In the genomic region with DNA sequence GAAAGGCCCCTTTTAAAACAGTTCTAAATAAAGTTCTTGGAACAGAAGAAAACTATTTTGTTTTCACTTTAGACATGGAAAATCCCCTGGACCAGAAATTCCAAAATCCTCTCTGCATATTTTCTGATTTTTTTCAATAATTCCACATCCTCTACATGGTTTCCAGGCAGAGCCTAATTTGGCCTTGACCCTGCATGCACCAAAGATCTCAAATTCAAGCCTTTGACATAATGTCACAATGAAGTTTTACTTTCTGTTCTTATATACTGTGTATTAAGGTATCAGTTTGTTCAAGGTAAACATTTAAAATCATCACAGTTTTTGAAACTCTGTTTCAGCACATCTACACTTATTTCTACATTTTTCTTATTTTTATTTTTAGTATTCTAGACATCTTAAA, we compare ENCODE assay signal across 20 cellular contexts. TPM values are rescaled to one million over a fixed set of nuclear protein-coding genes. Genes with fewer than 3 reads are reported as not detected.
A peak's percentile ranks its signal among the peaks of the same experiment; 100 is the strongest.
DNase-seq lines count a peak whose midpoint lies in the region; ATAC-seq, FAIRE-seq and TF ChIP-seq lines count a peak whose summit lies in the region.
"Had no signal": no experiment of that assay in that cellular context is flagged by ENCODE, and none has a peak within 500 bp of the region (broad histone marks: within the 10 kb centered on the region; RNA-seq: fewer than 3 reads in every experiment).

No MANE protein-coding gene starts in this region.

- H3K4me3 ChIP-seq in liver (ENCODE audit: low read depth in 1 of 3, low read length in 3 of 3) (no peak overlapping the region), HepG2 (replicated peaks in 1 of 3; ENCODE audit: insufficient read depth in 1 of 3, low read depth in 2 of 3, low read length in 3 of 3) (no peak overlapping the region), esophagus muscularis mucosa (no peak overlapping the region), spleen (no peak overlapping the region)
- H3K4me3 ChIP-seq: A549; BLaER1 treated with 17β-estradiol and CSF1 and Interleukin-3, amounts not matched to agents 10 nM and 100 nM; K562 had no signal

- no peaks in the 10 kb centered on the region for H3K27me3 ChIP-seq in liver (ENCODE audit: control insufficient read depth in 4 of 4, insufficient read depth in 4 of 4, low read length in 3 of 4)
- peaks cover 0 to 3% of the 10 kb centered on the region in 2 experiments; a peak in 2 of 5 replicates for H3K27me3 ChIP-seq in HepG2 (ENCODE audit: control insufficient read depth in 1 of 2, insufficient read depth in 2 of 2, low read length in 2 of 2)
- no peaks in the 10 kb centered on the region for H3K27me3 ChIP-seq in esophagus muscularis mucosa
- H3K27me3 ChIP-seq in spleen (replicated peaks in 1 of 7) = no peaks in the 10 kb centered on the region
- H3K27me3 ChIP-seq: BLaER1 treated with 17β-estradiol and CSF1 and Interleukin-3, amounts not matched to agents 10 nM and 100 nM had no signal

- no peaks in the 10 kb centered on the region for H3K79me2 ChIP-seq in HepG2 (ENCODE audit: insufficient read depth, low read length)

- no peaks in the 10 kb centered on the region for H3K36me3 ChIP-seq in liver (ENCODE audit: control insufficient read depth in 4 of 4, insufficient read depth in 3 of 4, low read depth in 1 of 4, low read length in 3 of 4)
- H3K36me3 ChIP-seq in HepG2 (replicated peaks in 1 of 2; ENCODE audit: control insufficient read depth in 1 of 2, insufficient read depth in 2 of 2, low read length in 2 of 2) = no peaks in the 10 kb centered on the region
- H3K36me3 ChIP-seq in esophagus muscularis mucosa = no peaks in the 10 kb centered on the region
- H3K36me3 ChIP-seq in spleen = no peaks in the 10 kb centered on the region
- H3K36me3 ChIP-seq: BLaER1 treated with 17β-estradiol and CSF1 and Interleukin-3, amounts not matched to agents 10 nM and 100 nM had no signal

- H3K4me2 ChIP-seq in HepG2 (ENCODE audit: low read depth, low read length) = no peak overlapping the region
- H3K4me2 ChIP-seq: A549 had no signal

- TF ChIP-seq RAD21 in liver (IDR thresholded peaks at IDR 0.05) (no peak), HepG2 (CRISPR knock-in tag; IDR thresholded peaks at IDR 0.05) (no peak)

- in situ Hi-C loops in HepG2 (cut with HindIII; ENCODE audit: extremely low pct_ligation_motif_present, low pct_unique_long_range_greater_than_20kb) = loop anchor here (25.0 kb wide), 1 partner anchor 690 kb away; no protein-coding TSS in a partner anchor

- H3K9me3 ChIP-seq in liver (ENCODE audit: control insufficient read depth in 4 of 4, low read length in 3 of 4) (no peaks in the 10 kb centered on the region), HepG2 (ENCODE audit: low read length) (no peaks in the 10 kb centered on the region), esophagus muscularis mucosa (no peaks in the 10 kb centered on the region), spleen (no peaks in the 10 kb centered on the region)
- H3K9me3 ChIP-seq: A549; BLaER1 treated with 17β-estradiol and CSF1 and Interleukin-3, amounts not matched to agents 10 nM and 100 nM had no signal

- no peaks in the 10 kb centered on the region for H4K20me1 ChIP-seq in HepG2 (ENCODE audit: insufficient read depth, low read length)
- H4K20me1 ChIP-seq: BLaER1 treated with 17β-estradiol and CSF1 and Interleukin-3, amounts not matched to agents 10 nM and 100 nM had no signal

- no peak overlapping the region for H3K27ac ChIP-seq in liver (ENCODE audit: low read depth in 1 of 2, low read length in 2 of 2)
- H3K27ac ChIP-seq in HepG2 (ENCODE audit: extremely low read length, insufficient read depth, low read length) = no peak overlapping the region
- H3K27ac ChIP-seq in esophagus muscularis mucosa (replicated peaks in 1 of 4) = peak overlapping the region; percentile 26 to 50 (median 40)
- peak overlapping the region; percentile 50 to 81 (median 70) for H3K27ac ChIP-seq in spleen
- H3K27ac ChIP-seq: A549; BLaER1 treated with 17β-estradiol and CSF1 and Interleukin-3, amounts not matched to agents 10 nM and 100 nM; RWPE1 had no signal

- no peak for FAIRE-seq in HepG2 (lab: Jason Lieb, UNC)
- FAIRE-seq: A549, H54, K562 had no signal

- CTCF ChIA-PET in HepG2 (lab: Yijun Ruan, JAX; ENCODE audit: low intra/inter-chr PET ratio, low total read pairs) = no interaction called here

- ATAC-seq in HepG2 (no peak), GM18868 (IDR thresholded peaks at IDR 0.05; ENCODE audit: unreplicated experiment) (no peak), GM18861 (IDR thresholded peaks at IDR 0.05; ENCODE audit: unreplicated experiment) (no peak)
- ATAC-seq: A549; CD8-positive, alpha-beta T cell; K562 had no signal

- no TSS peak for BruUV-seq in HepG2 (replicated peaks; lab: Mats Ljungman, UMichigan)

- H2AFZ ChIP-seq in HepG2 (ENCODE audit: low read length) = no peak overlapping the region

- DNase-seq in HepG2 (ENCODE audit: low spot score) (no peak), esophagus muscularis mucosa (ENCODE audit: extremely low spot score) (no peak), spleen (no peak), NCI-H345 treated with DMSO at 0.1 percent for 48 hours (lab: John Stamatoyannopoulos, UW; ENCODE audit: unreplicated experiment) (no peak)
- DNase-seq: Calu3; CD8-positive, alpha-beta T cell; GF-D8; HFFc6; NCI-H1105 treated with DMSO at 0.1 percent for 48 hours; NCI-H1694; NCI-H510A; NCI-H774 had no signal

- POLR2A ChIA-PET in HepG2 (lab: Yijun Ruan, JAX) = no interaction called here

- H3K9ac ChIP-seq in liver (ENCODE audit: low read depth in 1 of 2, low read length in 2 of 2) (no peak overlapping the region), HepG2 (ENCODE audit: insufficient read depth, low read depth, low read length) (no peak overlapping the region)
- H3K9ac ChIP-seq: BLaER1 treated with 17β-estradiol and CSF1 and Interleukin-3, amounts not matched to agents 10 nM and 100 nM had no signal

- TF ChIP-seq POLR2A in HepG2 (IDR thresholded peaks at IDR 0.05; ENCODE audit: insufficient read depth in 1 of 2, low read depth in 2 of 2, low read length in 2 of 2) (no peak), esophagus muscularis mucosa (IDR thresholded peaks at IDR 0.05; ENCODE audit: low read depth) (no peak), spleen (IDR thresholded peaks at IDR 0.05) (no peak)

- H3K4me1 ChIP-seq in liver (ENCODE audit: control insufficient read depth in 4 of 4, insufficient read depth in 4 of 4, low read length in 3 of 4) (peaks cover 0 to 3% (median 1%) of the 10 kb centered on the region in 4 donors), HepG2 (ENCODE audit: insufficient read depth, low read length) (no peaks in the 10 kb centered on the region), esophagus muscularis mucosa (peaks cover 0 to 5% (median 0%) of the 10 kb centered on the region in 4 donors), spleen (peaks cover 3 to 25% (median 10%) of the 10 kb centered on the region in 6 donors)
- H3K4me1 ChIP-seq: A549 had no signal

- TF ChIP-seq CTCF in liver (IDR thresholded peaks at IDR 0.05; ENCODE audit: low read depth, low read length, missing input control) = no peak
- no peak for TF ChIP-seq CTCF in HepG2 (CRISPR knock-in tag; IDR thresholded peaks at IDR 0.05)
- TF ChIP-seq CTCF in esophagus muscularis mucosa (IDR thresholded peaks at IDR 0.05) = no peak
- no peak for TF ChIP-seq CTCF in spleen (IDR thresholded peaks at IDR 0.05 in 8 of 11, conservative IDR thresholded peaks at IDR 0.05 in 3 of 11)

- intact Hi-C loops in HepG2 (cut with micrococcal nuclease; ENCODE audit: unreplicated experiment) (no loop called here), esophagus muscularis mucosa (cut with DNase I) (no loop called here), spleen (cut with DNase I; ENCODE audit: low total_unique reads) (no loop called here)

- TF ChIP-seq EP300 in HepG2 (IDR thresholded peaks at IDR 0.05; ENCODE audit: low read depth in 2 of 2, low read length in 2 of 2) (no peak), HepG2 (CRISPR knock-in tag; IDR thresholded peaks at IDR 0.05; ENCODE audit: borderline replicate concordance) (no peak), esophagus muscularis mucosa (IDR thresholded peaks at IDR 0.05) (no peak)

TF ChIP-seq in HepG2, 621 proteins besides CTCF, POLR2A, EP300 and RAD21 (continues in another document):
- TF ChIP-seq MTF1 (CRISPR knock-in tag; IDR thresholded peaks at IDR 0.05) (no peak), ZNF446 (CRISPR knock-in tag; IDR thresholded peaks at IDR 0.05) (no peak), DR1 (CRISPR knock-in tag; IDR thresholded peaks at IDR 0.05) (no peak), KMT2B (CRISPR knock-in tag; IDR thresholded peaks at IDR 0.05) (no peak), KAT2B (IDR thresholded peaks at IDR 0.05; ENCODE audit: borderline replicate concordance, low read depth, low read length) (no peak), ZBTB20 (CRISPR knock-in tag; IDR thresholded peaks at IDR 0.05; ENCODE audit: borderline replicate concordance, low read depth) (no peak), MBNL3 (CRISPR knock-in tag; conservative IDR thresholded peaks at IDR 0.05) (no peak)

RNA-seq across cellular contexts. Expression of a gene that starts 12.2 kb away (rescaled TPM):
- total RNA-seq in liver = 10 to 100 TPM; 17.2 to 47.3 TPM
- polyA plus RNA-seq in liver = 10 to 100 TPM in 1 of 2 donors, 1 to 10 TPM in 1; 8.5 to 14.7 TPM
- total RNA-seq in HepG2 (2016; rRNA removed; fragmentation: Illumina TruSeq; extraction: Trizol) = 0.04 TPM in 1 of 2 replicates, not detected in the other
- total RNA-seq in HepG2 (2016; cell fraction: cytosol; rRNA removed; fragmentation: Illumina TruSeq; extraction: Trizol; ENCODE audit: low read depth) = not detected in 2 replicates
- 0.07 and 0.15 TPM in 2 replicates for total RNA-seq in HepG2 (2016; cell fraction: insoluble cytoplasmic fraction; rRNA removed; fragmentation: Illumina TruSeq; extraction: Trizol)
- total RNA-seq in HepG2 (2016; cell fraction: membrane; rRNA removed; fragmentation: Illumina TruSeq; extraction: Trizol) = not detected in 2 replicates
- not detected in 2 replicates for total RNA-seq in HepG2 (2016; cell fraction: nucleus; rRNA removed; fragmentation: Illumina TruSeq; extraction: Trizol)
- 0.03 and 0.07 TPM in 2 replicates for polyA plus RNA-seq in HepG2 (2011; rRNA removed)
- polyA plus RNA-seq in HepG2 (2011; cell fraction: cytosol; rRNA removed) = not detected in 2 replicates
- polyA plus RNA-seq in HepG2 (2011; cell fraction: nucleus; rRNA removed) = not detected in 2 replicates
- polyA plus RNA-seq in HepG2 (2012) = 0.05 TPM in 1 of 2 replicates, not detected in the other
- not detected in 2 replicates for polyA plus RNA-seq in HepG2 (2016; cell fraction: cytosol; fragmentation: Illumina TruSeq; extraction: Trizol; ENCODE audit: low read depth)
- polyA plus RNA-seq in HepG2 (2016; cell fraction: insoluble cytoplasmic fraction; fragmentation: Illumina TruSeq; extraction: Trizol; ENCODE audit: low read depth) = 0.11 and 0.19 TPM in 2 replicates
- not detected in 2 replicates for polyA plus RNA-seq in HepG2 (2016; cell fraction: membrane; fragmentation: Illumina TruSeq; extraction: Trizol; ENCODE audit: low read depth)
- not detected in 2 replicates for polyA plus RNA-seq in HepG2 (2016; cell fraction: nucleus; fragmentation: Illumina TruSeq; extraction: Trizol; ENCODE audit: insufficient read depth, low read depth)
- 4.7 TPM in 1 of 2 replicates, not detected in the other for polyA minus RNA-seq in HepG2 (2011; rRNA and poly(A)+ RNA removed; ENCODE audit: low replicate concordance)
- not detected in 2 replicates for polyA minus RNA-seq in HepG2 (2011; cell fraction: cytosol; rRNA and poly(A)+ RNA removed)
- polyA minus RNA-seq in HepG2 (2011; cell fraction: nucleus; rRNA and poly(A)+ RNA removed) = not detected in 2 replicates
- 1 to 10 TPM; 4.6 to 7.2 (median 6.6) TPM for total RNA-seq in esophagus muscularis mucosa
- total RNA-seq in spleen = 10 to 100 TPM; 60.9 to 88.2 (median 71.0) TPM
- 10 to 100 TPM; 21.9 to 34.4 (median 30.2) TPM for polyA plus RNA-seq in spleen

Comparison
In these comparisons a context has a peak if more than half of its experiments do, and no peak if none do; other contexts are left out.
1. H3K27ac ChIP-seq: peak in esophagus muscularis mucosa (4 of 4) and spleen (8 of 8); none in liver (0 of 2) and HepG2 (single experiment).